ENCODE assay signal across 8 cellular contexts in the genomic region with DNA sequence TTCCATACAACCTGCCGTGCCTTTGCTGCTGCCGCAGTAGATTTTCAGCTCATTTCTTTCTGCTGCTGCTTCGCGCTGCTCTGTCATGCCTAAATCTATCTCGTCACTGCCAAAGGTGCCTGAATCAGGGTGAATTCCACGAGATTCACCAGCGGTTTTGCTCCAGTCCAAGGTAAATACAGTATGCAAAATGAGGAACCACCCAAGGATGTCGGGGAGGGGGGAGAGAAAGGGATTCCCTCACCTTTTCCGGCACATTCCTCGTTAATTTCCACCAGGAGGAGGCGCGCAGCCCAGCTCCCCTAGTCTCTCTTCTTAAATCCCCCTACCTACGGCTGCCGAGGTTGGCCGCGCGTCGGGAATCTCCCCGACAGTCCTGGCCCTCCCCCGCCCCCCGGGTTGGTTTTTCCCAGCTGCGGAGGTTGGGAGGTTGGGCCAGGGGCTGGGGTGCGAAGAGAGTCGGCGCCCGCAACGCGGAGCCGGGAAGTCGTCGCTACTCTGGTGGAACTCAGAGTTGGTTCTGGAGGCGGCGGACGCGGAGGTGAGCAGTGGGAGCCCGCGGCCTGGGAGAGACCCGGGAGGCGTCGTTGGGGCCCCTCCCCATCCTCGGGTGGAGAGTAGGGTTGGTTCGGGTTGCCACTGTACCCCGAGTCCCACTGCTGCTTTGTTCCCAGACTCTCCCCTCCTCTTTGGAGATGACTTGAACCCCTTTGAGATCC. TPM values are rescaled to one million over a fixed set of nuclear protein-coding genes. Genes with fewer than 3 reads are reported as not detected.
DNase-seq lines count a peak whose midpoint lies in the region; ATAC-seq and TF ChIP-seq lines count a peak whose summit lies in the region.

A gene with protein sequence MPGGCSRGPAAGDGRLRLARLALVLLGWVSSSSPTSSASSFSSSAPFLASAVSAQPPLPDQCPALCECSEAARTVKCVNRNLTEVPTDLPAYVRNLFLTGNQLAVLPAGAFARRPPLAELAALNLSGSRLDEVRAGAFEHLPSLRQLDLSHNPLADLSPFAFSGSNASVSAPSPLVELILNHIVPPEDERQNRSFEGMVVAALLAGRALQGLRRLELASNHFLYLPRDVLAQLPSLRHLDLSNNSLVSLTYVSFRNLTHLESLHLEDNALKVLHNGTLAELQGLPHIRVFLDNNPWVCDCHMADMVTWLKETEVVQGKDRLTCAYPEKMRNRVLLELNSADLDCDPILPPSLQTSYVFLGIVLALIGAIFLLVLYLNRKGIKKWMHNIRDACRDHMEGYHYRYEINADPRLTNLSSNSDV (plus strand): TSS at position 450 of the 719 bp plus-strand sequence. CDS start 1,145 bp downstream, outside the sequence.

- intact Hi-C loops in OCI-LY7 (cut with micrococcal nuclease; ENCODE audit: unreplicated experiment), result no loop called here

- H3K9me2 ChIP-seq in OCI-LY7 (ENCODE audit: insufficient read depth, low read length), result no peaks in the 10 kb centered on the region

- H3K79me2 ChIP-seq in OCI-LY7 (ENCODE audit: insufficient read depth, low read depth, low read length), result no peaks in the 10 kb centered on the region

- peak; percentile 55 to 62 for ATAC-seq in activated naive CD4-positive, alpha-beta T cell treated with anti-CD3 and anti-CD28 coated beads, Interleukin-2, amount 50 U/mL, for 72 hours

- no peaks in the 10 kb centered on the region for H3K36me3 ChIP-seq in OCI-LY7 (ENCODE audit: insufficient read depth, low read length)

- peak; percentile 31 for TF ChIP-seq CTCF in glutamatergic neuron (IDR thresholded peaks at IDR 0.05; ENCODE audit: partially characterized antibody, unreplicated experiment)
- TF ChIP-seq CTCF in OCI-LY7 (conservative IDR thresholded peaks at IDR 0.05; ENCODE audit: low read length), result no peak

- CTCF ChIA-PET in HEK293T (lab: Yijun Ruan, JAX), result interaction anchor here (0.6 to 1.4 kb wide), 4 partner anchors 8 to 70 kb away, joined by 4 to 8 read pairs (median 4); no protein-coding TSS in a partner anchor
- CTCF ChIA-PET in OCI-LY7 (lab: Charles Lee; ENCODE audit: unreplicated experiment), result interaction anchor here (0.5 to 0.6 kb wide), 2 partner anchors 10 to 34 kb away, joined by 3 read pairs; no protein-coding TSS in a partner anchor

- no peak within 1 kb of the TSS for H3K4me2 ChIP-seq in OCI-LY7 (ENCODE audit: low read length)

- peaks cover 6 to 14% of the 10 kb centered on the region in 2 donors for H3K36me3 Mint-ChIP-seq in activated naive CD4-positive, alpha-beta T cell treated with anti-CD3 and anti-CD28 coated beads, Interleukin-2, amount 50 U/mL, for 72 hours
- no peaks in the 10 kb centered on the region for H3K36me3 Mint-ChIP-seq in glutamatergic neuron (ENCODE audit: unreplicated experiment)

- no peak within 1 kb of the TSS for H3K4me3 ChIP-seq in OCI-LY7 (ENCODE audit: low read depth, low read length, poor library complexity, severe bottlenecking)

- peak within 1 kb of the TSS; percentile 93 for H3K4me3 Mint-ChIP-seq in glutamatergic neuron (ENCODE audit: unreplicated experiment)

- DNase-seq in NCI-H510A treated with DMSO at 0.1 percent for 48 hours (lab: John Stamatoyannopoulos, UW) (peak; percentile 44), NCI-H510A (lab: John Stamatoyannopoulos, UW) (no peak), HEK293T (ENCODE audit: extremely low spot score) (peak; percentile 69), NCI-H345 (lab: John Stamatoyannopoulos, UW) (peak; percentile 81), glutamatergic neuron (peak; percentile 71), non-pigmented ciliary epithelial cell (ENCODE audit: low read depth) (peak; percentile 28), OCI-LY7 (ENCODE audit: low spot score) (no peak)
- DNase-seq in activated naive CD4-positive, alpha-beta T cell treated with anti-CD3 and anti-CD28 coated beads, Interleukin-2, amount 50 U/mL, for 72 hours (ENCODE audit: low spot score in 2 of 2), result peak in 1 of 2 donors; percentile 6

- no peaks in the 10 kb centered on the region for H3K4me1 ChIP-seq in OCI-LY7 (ENCODE audit: insufficient read depth, low read length, poor library complexity, severe bottlenecking)

- BruUV-seq in OCI-LY7 (replicated peaks; lab: Mats Ljungman, UMichigan), result no TSS peak

- peaks cover 5% of the 10 kb centered on the region for H3K4me1 Mint-ChIP-seq in glutamatergic neuron (ENCODE audit: low read depth, unreplicated experiment)

- no peaks in the 10 kb centered on the region for H3K9me3 ChIP-seq in OCI-LY7 (ENCODE audit: low read length)

- POLR2A ChIA-PET in HEK293T (lab: Yijun Ruan, JAX), result interaction anchor here (0.8 to 1.0 kb wide), 3 partner anchors 24 to 115 kb away, joined by 3 to 4 read pairs (median 3); no protein-coding TSS in a partner anchor
- POLR2A ChIA-PET in OCI-LY7 (lab: Charles Lee), result interaction anchor here (0.6 kb wide), 1 partner anchor 35 kb away, joined by 3 read pairs; no protein-coding TSS in a partner anchor

- H3K27me3 Mint-ChIP-seq in glutamatergic neuron (ENCODE audit: unreplicated experiment), result peaks cover 11% of the 10 kb centered on the region

- H2AFZ ChIP-seq in OCI-LY7 (ENCODE audit: low read length), result no peak within 1 kb of the TSS

- H3K27ac Mint-ChIP-seq in activated naive CD4-positive, alpha-beta T cell treated with anti-CD3 and anti-CD28 coated beads, Interleukin-2, amount 50 U/mL, for 72 hours, result no peak within 1 kb of the TSS
- H3K27ac Mint-ChIP-seq in glutamatergic neuron (ENCODE audit: unreplicated experiment), result no peak within 1 kb of the TSS

- H4K20me1 ChIP-seq in OCI-LY7 (ENCODE audit: insufficient read depth, low read length), result no peaks in the 10 kb centered on the region

- H3K27ac ChIP-seq in OCI-LY7 (ENCODE audit: low read depth, low read length, poor library complexity, severe bottlenecking), result no peak within 1 kb of the TSS

- no peaks in the 10 kb centered on the region for H3K9me3 Mint-ChIP-seq in activated naive CD4-positive, alpha-beta T cell treated with anti-CD3 and anti-CD28 coated beads, Interleukin-2, amount 50 U/mL, for 72 hours
- H3K9me3 Mint-ChIP-seq in glutamatergic neuron (ENCODE audit: unreplicated experiment), result peaks cover 6% of the 10 kb centered on the region

TF ChIP-seq in HEK293T, 16 proteins besides CTCF, POLR2A, EP300 and RAD21:
- TF ChIP-seq BHLHE40 (IDR thresholded peaks at IDR 0.05; ENCODE audit: borderline replicate concordance) (peak; percentile 84), ZNF384 (IDR thresholded peaks at IDR 0.05) (no peak), L3MBTL2 (conservative IDR thresholded peaks at IDR 0.05) (peak; percentile 67)

RNA-seq across cellular contexts. Expression of the gene that starts here (rescaled TPM):
- total RNA-seq in activated naive CD4-positive, alpha-beta T cell treated with anti-CD3 and anti-CD28 coated beads, Interleukin-2, amount 50 U/mL, for 72 hours, result under 1 TPM; 0.10 to 0.14 TPM
- total RNA-seq in glutamatergic neuron (ENCODE audit: unreplicated experiment) (1.4 TPM), OCI-LY7 (2022) (not detected in 2 replicates)
- total RNA-seq in OCI-LY7 (2014; rRNA removed; shearing (Covaris generic)), result not detected in 2 replicates

Comparison
In these comparisons a context has a peak if more than half of its experiments do, and no peak if none do; other contexts are left out.
1. DNase-seq: peak in NCI-H510A treated with DMSO at 0.1 percent for 48 hours (single experiment), HEK293T (single experiment), NCI-H345 (single experiment), glutamatergic neuron (single experiment) and non-pigmented ciliary epithelial cell (single experiment); none in NCI-H510A (single experiment) and OCI-LY7 (single experiment).
2. Peak in ATAC-seq in activated naive CD4-positive, alpha-beta T cell treated with anti-CD3 and anti-CD28 coated beads, Interleukin-2, amount 50 U/mL, for 72 hours; RNA of the gene not detected or under 1 TPM.